ENCODE assay signal across 1 cellular context in genomic region chr17:72373910-72374741, GRCh38.
TF ChIP-seq lines count a peak whose summit lies in the region.

No MANE protein-coding gene starts in this region.

TF ChIP-seq in SK-N-SH, 30 proteins besides CTCF, POLR2A, EP300 and RAD21 (continued from another document):
- no peak for TF ChIP-seq CHD2 (IDR thresholded peaks at IDR 0.05; ENCODE audit: low read length, partially characterized antibody)
- TF ChIP-seq SIN3A (IDR thresholded peaks at IDR 0.05; ENCODE audit: borderline replicate concordance, low read depth, low read length), result no peak
- no peak; the same call in 1 of the 2 replicates for TF ChIP-seq GABPA (IDR thresholded peaks at IDR 0.05; ENCODE audit: low read depth)
- peak; percentile 92 for TF ChIP-seq NFIC (IDR thresholded peaks at IDR 0.05; ENCODE audit: borderline replicate concordance)
- TF ChIP-seq, protein P1, sequence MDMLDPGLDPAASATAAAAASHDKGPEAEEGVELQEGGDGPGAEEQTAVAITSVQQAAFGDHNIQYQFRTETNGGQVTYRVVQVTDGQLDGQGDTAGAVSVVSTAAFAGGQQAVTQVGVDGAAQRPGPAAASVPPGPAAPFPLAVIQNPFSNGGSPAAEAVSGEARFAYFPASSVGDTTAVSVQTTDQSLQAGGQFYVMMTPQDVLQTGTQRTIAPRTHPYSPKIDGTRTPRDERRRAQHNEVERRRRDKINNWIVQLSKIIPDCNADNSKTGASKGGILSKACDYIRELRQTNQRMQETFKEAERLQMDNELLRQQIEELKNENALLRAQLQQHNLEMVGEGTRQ (IDR thresholded peaks at IDR 0.05; ENCODE audit: borderline replicate concordance, low read depth, low read length), result no peak
- TF ChIP-seq FOXJ3 (CRISPR knock-in tag; IDR thresholded peaks at IDR 0.05), result no peak
- TF ChIP-seq NRF1 (IDR thresholded peaks at IDR 0.05; ENCODE audit: low read depth, low read length), result no peak
- no peak; the same call in 1 of the 2 replicates for TF ChIP-seq YY1 (IDR thresholded peaks at IDR 0.05; ENCODE audit: low read depth)
- peak; percentile 89 for TF ChIP-seq TCF12 (IDR thresholded peaks at IDR 0.05)
- TF ChIP-seq ZBTB33 (IDR thresholded peaks at IDR 0.05; ENCODE audit: borderline replicate concordance, low read depth), result 0 out of 2 replicates have a peak, but pooled peaks have one; percentile 54
- TF ChIP-seq FOXM1 (IDR thresholded peaks at IDR 0.05; ENCODE audit: low read depth), result 0 out of 2 replicates have a peak, but pooled peaks have one; percentile 24
- TF ChIP-seq JUND (IDR thresholded peaks at IDR 0.05), result peak; percentile 72; the same call in 1 of the 2 replicates
- peak; percentile 56; the same call in 1 of the 2 replicates for TF ChIP-seq MAX (IDR thresholded peaks at IDR 0.05; ENCODE audit: low read depth)
